In genomic region chr10:5840314-5841307, GRCh38 we compare ENCODE assay signal across 8 cellular contexts. TPM values are rescaled to one million over a fixed set of nuclear protein-coding genes. Genes with fewer than 3 reads are reported as not detected.
DNase-seq lines count a peak whose midpoint lies in the region; ATAC-seq and TF ChIP-seq lines count a peak whose summit lies in the region.

No MANE protein-coding gene starts in this region.

- H3K4me3 Mint-ChIP-seq in chondrocyte (ENCODE audit: unreplicated experiment) (peak overlapping the region; percentile 40), nephron progenitor cell (peak overlapping the region; percentile 53)
- no peak overlapping the region for H3K4me3 Mint-ChIP-seq in T-helper 2 cell treated with Interferon-gamma antibody and Interleukin-4, amounts not matched to agents 5 μg/mL and 100 μg/mL, for 36 hours

- H3K9me3 Mint-ChIP-seq in chondrocyte (ENCODE audit: low read depth), result no peaks in the 10 kb centered on the region
- no peaks in the 10 kb centered on the region for H3K9me3 Mint-ChIP-seq in nephron progenitor cell
- no peaks in the 10 kb centered on the region for H3K9me3 Mint-ChIP-seq in T-helper 2 cell treated with Interferon-gamma antibody and Interleukin-4, amounts not matched to agents 5 μg/mL and 100 μg/mL, for 36 hours

- ATAC-seq in GM19452 (IDR thresholded peaks at IDR 0.05; ENCODE audit: unreplicated experiment) (peak; percentile 89), HG03439 (IDR thresholded peaks at IDR 0.05; ENCODE audit: unreplicated experiment) (peak; percentile 68)

- no peak overlapping the region for H3K27ac Mint-ChIP-seq in chondrocyte (ENCODE audit: unreplicated experiment)
- peak overlapping the region; percentile 98 for H3K27ac Mint-ChIP-seq in nephron progenitor cell
- no peak overlapping the region for H3K27ac Mint-ChIP-seq in T-helper 2 cell treated with Interferon-gamma antibody and Interleukin-4, amounts not matched to agents 5 μg/mL and 100 μg/mL, for 36 hours

- peaks cover 15% of the 10 kb centered on the region for H3K4me1 Mint-ChIP-seq in chondrocyte (ENCODE audit: low read depth)
- peaks cover 57% of the 10 kb centered on the region for H3K4me1 Mint-ChIP-seq in nephron progenitor cell
- H3K4me1 Mint-ChIP-seq in T-helper 2 cell treated with Interferon-gamma antibody and Interleukin-4, amounts not matched to agents 5 μg/mL and 100 μg/mL, for 36 hours (ENCODE audit: low read depth), result peaks cover 3% of the 10 kb centered on the region

- DNase-seq in COLO668 (lab: John Stamatoyannopoulos, UW; ENCODE audit: unreplicated experiment) (peak; percentile 7), chondrocyte (ENCODE audit: low spot score) (peak; percentile 65), nephron progenitor cell (peak; percentile 63), AG08395 (ENCODE audit: low spot score) (no peak), D341Med (ENCODE audit: low spot score) (no peak)
- DNase-seq in T-helper 2 cell treated with Interferon-gamma antibody and Interleukin-4, amounts not matched to agents 5 μg/mL and 100 μg/mL, for 36 hours (ENCODE audit: low spot score), result no peak

- H3K36me3 Mint-ChIP-seq in chondrocyte (ENCODE audit: low read depth) (no peaks in the 10 kb centered on the region), nephron progenitor cell (ENCODE audit: low read depth) (no peaks in the 10 kb centered on the region)
- no peaks in the 10 kb centered on the region for H3K36me3 Mint-ChIP-seq in T-helper 2 cell treated with Interferon-gamma antibody and Interleukin-4, amounts not matched to agents 5 μg/mL and 100 μg/mL, for 36 hours (ENCODE audit: low read depth)

- no peaks in the 10 kb centered on the region for H3K27me3 Mint-ChIP-seq in chondrocyte (ENCODE audit: low read depth)
- peaks cover 8% of the 10 kb centered on the region for H3K27me3 Mint-ChIP-seq in nephron progenitor cell (ENCODE audit: low read depth, poor library complexity)
- H3K27me3 Mint-ChIP-seq in T-helper 2 cell treated with Interferon-gamma antibody and Interleukin-4, amounts not matched to agents 5 μg/mL and 100 μg/mL, for 36 hours (ENCODE audit: low read depth), result no peaks in the 10 kb centered on the region

- TF ChIP-seq CTCF in chondrocyte (IDR thresholded peaks at IDR 0.05) (no peak), nephron progenitor cell (IDR thresholded peaks at IDR 0.05) (no peak)

RNA-seq across cellular contexts. Expression of gene GDI2, which starts 27.4 kb away (rescaled TPM):
- 254 to 259 TPM (median 256 TPM) in 3 replicates for total RNA-seq in chondrocyte

RNA-seq across cellular contexts. Expression of gene ANKRD16, which starts 49.1 kb away (rescaled TPM):
- 5.8 to 6.5 TPM (median 6.4 TPM) in 3 replicates for total RNA-seq in chondrocyte

RNA-seq across cellular contexts. Expression of gene FBH1, which starts 49.4 kb away (rescaled TPM):
- 62.2 to 96.6 TPM (median 66.5 TPM) in 3 replicates for total RNA-seq in chondrocyte

Comparison
In these comparisons a context has a peak if more than half of its experiments do, and no peak if none do; other contexts are left out.
1. DNase-seq: peak in COLO668 (single experiment), chondrocyte (single experiment) and nephron progenitor cell (single experiment); none in AG08395 (single experiment), T-helper 2 cell treated with Interferon-gamma antibody and Interleukin-4, amounts not matched to agents 5 μg/mL and 100 μg/mL, for 36 hours (single experiment) and D341Med (single experiment).